16 cellular contexts compared by ENCODE assay signal in genomic region chr15:87736401-87736800, GRCh38.
A peak's percentile ranks its signal among the peaks of the same experiment; 100 is the strongest.
DNase-seq lines count a peak whose midpoint lies in the region; ATAC-seq lines count a peak whose summit lies in the region.
"Had no signal": no experiment of that assay in that cellular context is flagged by ENCODE, and none has a peak within 500 bp of the region (broad histone marks: within the 10 kb centered on the region; RNA-seq: fewer than 3 reads in every experiment).

No MANE protein-coding gene starts in this region.

- ATAC-seq in GM21423 (IDR thresholded peaks at IDR 0.05; ENCODE audit: unreplicated experiment) = no peak

- peak; percentile 20 for DNase-seq in ELR (ENCODE audit: low read depth)
- DNase-seq in M059J (ENCODE audit: low read depth) = peak; percentile 40
- peak; percentile 56 for DNase-seq in fibroblast of peridontal ligament (ENCODE audit: extremely low read depth)
- peak; percentile 45 for DNase-seq in non-pigmented ciliary epithelial cell (ENCODE audit: low read depth)
- no peak for DNase-seq in NCI-H446 treated with DMSO at 0.1 percent for 48 hours (lab: John Stamatoyannopoulos, UW)
- no peak for DNase-seq in stimulated activated CD4-positive, alpha-beta T cell treated with anti-CD3 and anti-CD28 coated beads, Interleukin-12 subunit alpha, Interleukin-12 subunit beta, amount 100 ng/mL, for 4 hours
- DNase-seq: activated CD4-positive, alpha-beta T cell treated with anti-CD3 and anti-CD28 coated beads for 1 hour; activated T-cell treated with anti-CD3 and anti-CD28 coated beads, Interleukin-2, amount 50 U/mL, for 48 hours; AML-193; DMS79; NCI-H1105; NCI-H2081 treated with DMSO at 0.1 percent for 48 hours; SHP77 treated with DMSO at 0.1 percent for 48 hours; stimulated activated CD4-positive, alpha-beta T cell treated with anti-CD3 and anti-CD28 coated beads, Interleukin-1b, Interleukin-23, amount 100 ng/mL, for 48 hours; uterus had no signal

Comparison
In these comparisons a context has a peak if more than half of its experiments do, and no peak if none do; other contexts are left out.
1. DNase-seq: peak in ELR (single experiment), M059J (single experiment), fibroblast of peridontal ligament (single experiment) and non-pigmented ciliary epithelial cell (single experiment); none in NCI-H446 treated with DMSO at 0.1 percent for 48 hours (single experiment) and stimulated activated CD4-positive, alpha-beta T cell treated with anti-CD3 and anti-CD28 coated beads, Interleukin-12 subunit alpha, Interleukin-12 subunit beta, amount 100 ng/mL, for 4 hours (single experiment).